In genomic region chr1:27567183-27567526, GRCh38 we compare ENCODE assay signal across 15 cellular contexts. TPM values are rescaled to one million over a fixed set of nuclear protein-coding genes. Genes with fewer than 3 reads are reported as not detected.
A peak's percentile ranks its signal among the peaks of the same experiment; 100 is the strongest.
DNase-seq lines count a peak whose midpoint lies in the region; ATAC-seq and TF ChIP-seq lines count a peak whose summit lies in the region.
"Had no signal": no experiment of that assay in that cellular context is flagged by ENCODE, and none has a peak within 500 bp of the region (broad histone marks: within the 10 kb centered on the region; RNA-seq: fewer than 3 reads in every experiment).

No MANE protein-coding gene starts in this region.

- ATAC-seq in GM19035 (IDR thresholded peaks at IDR 0.05; ENCODE audit: unreplicated experiment): no peak
- ATAC-seq: activated CD8-positive, alpha-beta T cell treated with anti-CD3 and anti-CD28 coated beads for 36 hours; foreskin keratinocyte had no signal

- DNase-seq in NCI-H2171 treated with DMSO at 0.1 percent for 48 hours (lab: John Stamatoyannopoulos, UW): peak; percentile 69
- DNase-seq in NCI-H2171 (lab: John Stamatoyannopoulos, UW): no peak
- peak; percentile 65 for DNase-seq in nephron progenitor cell
- DNase-seq in tibial artery: no peak
- DNase-seq in activated CD8-positive, alpha-beta memory T cell treated with anti-CD3 and anti-CD28 coated beads for 24 hours: no peak
- no peak for DNase-seq in DMS153 treated with DMSO at 0.1 percent for 48 hours (lab: John Stamatoyannopoulos, UW; ENCODE audit: unreplicated experiment)
- DNase-seq: activated CD8-positive, alpha-beta T cell treated with anti-CD3 and anti-CD28 coated beads for 36 hours; activated naive CD4-positive, alpha-beta T cell treated with anti-CD3 and anti-CD28 coated beads, Interleukin-2, amount 10 ng/mL, durations not matched to agents 7 days and 5 days; cortex of kidney; foreskin keratinocyte; NCI-H1930; T-helper 2 cell had no signal

- H3K9me3 ChIP-seq in ectodermal cell (ENCODE audit: control insufficient read depth, low read length) (no peaks in the 10 kb centered on the region), tibial artery (no peaks in the 10 kb centered on the region)

- no peaks in the 10 kb centered on the region for H3K27me3 Mint-ChIP-seq in nephron progenitor cell (ENCODE audit: low read depth, poor library complexity)
- H3K27me3 Mint-ChIP-seq: activated CD8-positive, alpha-beta T cell treated with anti-CD3 and anti-CD28 coated beads for 36 hours had no signal

- H3K27ac Mint-ChIP-seq in nephron progenitor cell: peak overlapping the region; percentile 64
- H3K27ac Mint-ChIP-seq: activated CD8-positive, alpha-beta T cell treated with anti-CD3 and anti-CD28 coated beads for 36 hours; activated naive CD4-positive, alpha-beta T cell treated with anti-CD3 and anti-CD28 coated beads, Interleukin-2, amount 10 ng/mL, durations not matched to agents 7 days and 5 days had no signal

- H3K36me3 ChIP-seq in ectodermal cell (ENCODE audit: control insufficient read depth, insufficient read depth, low read length) (no peaks in the 10 kb centered on the region), tibial artery (no peaks in the 10 kb centered on the region)

- TF ChIP-seq CTCF in nephron progenitor cell (IDR thresholded peaks at IDR 0.05) (no peak), tibial artery (IDR thresholded peaks at IDR 0.05) (no peak)

- H3K4me3 ChIP-seq in ectodermal cell (ENCODE audit: insufficient read depth, low read depth, low read length): peak overlapping the region; percentile 16
- H3K4me3 ChIP-seq in tibial artery: no peak overlapping the region

- peaks cover 93% of the 10 kb centered on the region for H3K4me1 Mint-ChIP-seq in nephron progenitor cell

- H3K27ac ChIP-seq in ectodermal cell (ENCODE audit: insufficient read depth, low read depth, low read length, poor library complexity, severe bottlenecking): peak overlapping the region; percentile 95
- peak overlapping the region; percentile 97 to 99 for H3K27ac ChIP-seq in tibial artery
- H3K27ac ChIP-seq: foreskin keratinocyte, parathyroid adenoma had no signal

- WGBS in ectodermal cell, 2 experiments: 2 to 4% methylated on average over 15 of the region's 15 CpGs

- H3K27me3 ChIP-seq in ectodermal cell (ENCODE audit: control insufficient read depth, insufficient read depth, low read length, poor library complexity, severe bottlenecking) (no peaks in the 10 kb centered on the region), tibial artery (no peaks in the 10 kb centered on the region)
- H3K27me3 ChIP-seq: foreskin keratinocyte had no signal

- peak overlapping the region; percentile 64 for H3K4me3 Mint-ChIP-seq in nephron progenitor cell
- H3K4me3 Mint-ChIP-seq: activated naive CD4-positive, alpha-beta T cell treated with anti-CD3 and anti-CD28 coated beads, Interleukin-2, amount 10 ng/mL, durations not matched to agents 7 days and 5 days had no signal

- no peaks in the 10 kb centered on the region for H3K9me3 Mint-ChIP-seq in nephron progenitor cell
- H3K9me3 Mint-ChIP-seq: activated CD8-positive, alpha-beta T cell treated with anti-CD3 and anti-CD28 coated beads for 36 hours; activated naive CD4-positive, alpha-beta T cell treated with anti-CD3 and anti-CD28 coated beads, Interleukin-2, amount 10 ng/mL, durations not matched to agents 7 days and 5 days had no signal

- H3K4me1 ChIP-seq in ectodermal cell (ENCODE audit: control insufficient read depth, insufficient read depth, low read length): peaks cover 94% of the 10 kb centered on the region
- peaks cover 40 to 98% (median 97%) of the 10 kb centered on the region in 4 donors for H3K4me1 ChIP-seq in tibial artery

- no peaks in the 10 kb centered on the region for H3K36me3 Mint-ChIP-seq in nephron progenitor cell (ENCODE audit: low read depth)
- H3K36me3 Mint-ChIP-seq: activated naive CD4-positive, alpha-beta T cell treated with anti-CD3 and anti-CD28 coated beads, Interleukin-2, amount 10 ng/mL, durations not matched to agents 7 days and 5 days had no signal

- intact Hi-C loops in tibial artery (cut with DNase I; ENCODE audit: low total_unique reads): no loop called here

RNA-seq across cellular contexts. Expression of gene AHDC1, which starts 36.8 kb away (rescaled TPM):
- polyA plus RNA-seq in ectodermal cell (2013, experiment 1 of 4): 90.4 TPM
- polyA plus RNA-seq in ectodermal cell (2013, experiment 2 of 4): 114 TPM
- 75.5 TPM for polyA plus RNA-seq in ectodermal cell (2013, experiment 3 of 4)
- 88.7 TPM for polyA plus RNA-seq in ectodermal cell (2013, experiment 4 of 4)

Comparison
In these comparisons a context has a peak if more than half of its experiments do, and no peak if none do; other contexts are left out.
1. DNase-seq: peak in NCI-H2171 treated with DMSO at 0.1 percent for 48 hours (single experiment) and nephron progenitor cell (single experiment); none in NCI-H2171 (single experiment), tibial artery (0 of 2), activated CD8-positive, alpha-beta memory T cell treated with anti-CD3 and anti-CD28 coated beads for 24 hours (single experiment) and DMS153 treated with DMSO at 0.1 percent for 48 hours (single experiment).